In genomic region chr2:233350708-233351107, GRCh38 we compare ENCODE assay signal across 7 cellular contexts.
A peak's percentile ranks its signal among the peaks of the same experiment; 100 is the strongest.
DNase-seq lines count a peak whose midpoint lies in the region; ATAC-seq and FAIRE-seq lines count a peak whose summit lies in the region.

No MANE protein-coding gene starts in this region.

- peak; percentile 53 for FAIRE-seq in islet of Langerhans (lab: Jason Lieb, UNC)

- DNase-seq in ELR (ENCODE audit: low read depth) (peak; percentile 99), NAMALWA (ENCODE audit: low spot score) (peak; percentile 25), superior temporal gyrus (ENCODE audit: extremely low spot score) (peak; percentile 45)
- peak; percentile 59 for DNase-seq in activated CD8-positive, alpha-beta memory T cell treated with anti-CD3 and anti-CD28 coated beads, Interleukin-2, amount 50 U/mL, for 4 hours

- ATAC-seq in GM18858 (IDR thresholded peaks at IDR 0.05; ENCODE audit: unreplicated experiment), result no peak
- no peak for ATAC-seq in GM18870 (IDR thresholded peaks at IDR 0.05; ENCODE audit: unreplicated experiment)

Comparison
In these comparisons a context has a peak if more than half of its experiments do, and no peak if none do; other contexts are left out.
1. DNase-seq: peak in every context shown above with its lines; median percentile 99 in ELR; 59 in activated CD8-positive, alpha-beta memory T cell treated with anti-CD3 and anti-CD28 coated beads, Interleukin-2, amount 50 U/mL, for 4 hours; 45 in superior temporal gyrus; 25 in NAMALWA.